1 cellular context compared by ENCODE assay signal in the genomic region with DNA sequence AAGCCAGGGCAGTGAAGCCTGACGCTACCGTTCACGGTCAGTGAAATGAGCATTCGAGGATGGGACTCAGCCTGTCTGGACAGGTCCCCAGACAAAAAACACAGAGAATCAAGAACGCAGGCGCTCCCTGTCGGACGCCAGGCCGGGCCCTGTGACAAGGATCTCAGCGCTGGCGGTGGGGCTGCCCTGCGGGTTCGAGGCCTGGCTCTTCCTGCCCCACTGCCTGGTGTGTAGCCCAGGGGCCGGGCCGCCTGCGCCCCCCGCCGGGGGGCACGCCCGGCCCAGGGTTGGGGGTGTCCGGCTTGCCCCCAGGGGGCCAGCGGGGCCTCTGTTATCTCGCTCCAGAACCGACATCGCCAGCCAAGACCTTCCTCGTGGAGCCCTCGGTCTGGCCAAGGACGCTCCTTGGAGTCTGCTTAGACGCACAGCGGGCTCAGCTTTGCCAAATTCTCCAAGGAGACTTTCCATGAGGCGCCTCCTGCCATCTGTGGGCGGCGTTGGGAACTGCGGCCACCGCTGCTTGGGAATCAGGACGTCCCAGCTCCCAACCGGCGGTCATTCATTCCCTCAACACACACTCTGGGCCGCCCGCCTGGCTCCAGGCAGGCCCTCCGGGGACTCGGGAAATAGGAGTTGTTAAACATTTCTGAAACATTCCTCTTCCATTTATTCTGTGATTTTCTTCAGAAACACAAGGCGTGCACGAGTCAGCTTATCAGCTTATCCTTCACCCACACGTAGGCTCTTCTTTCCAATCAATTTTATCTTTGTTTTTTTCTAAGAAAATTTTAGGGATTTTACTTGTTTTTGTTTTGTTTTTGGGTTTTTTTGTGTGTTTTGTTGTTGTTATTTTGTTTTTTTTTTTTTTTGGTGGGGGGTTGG.
TF ChIP-seq lines count a peak whose summit lies in the region.

No MANE protein-coding gene starts in this region.

TF ChIP-seq in Ishikawa, 13 proteins besides CTCF, POLR2A, EP300 and RAD21 (continued from another document):
- no peak for TF ChIP-seq REST (IDR thresholded peaks at IDR 0.05; ENCODE audit: low read depth)
- TF ChIP-seq TAF1 (IDR thresholded peaks at IDR 0.05; ENCODE audit: low read depth): no peak
- no peak for TF ChIP-seq USF1 (IDR thresholded peaks at IDR 0.05)
